19 cellular contexts compared by ENCODE assay signal in the genomic region with DNA sequence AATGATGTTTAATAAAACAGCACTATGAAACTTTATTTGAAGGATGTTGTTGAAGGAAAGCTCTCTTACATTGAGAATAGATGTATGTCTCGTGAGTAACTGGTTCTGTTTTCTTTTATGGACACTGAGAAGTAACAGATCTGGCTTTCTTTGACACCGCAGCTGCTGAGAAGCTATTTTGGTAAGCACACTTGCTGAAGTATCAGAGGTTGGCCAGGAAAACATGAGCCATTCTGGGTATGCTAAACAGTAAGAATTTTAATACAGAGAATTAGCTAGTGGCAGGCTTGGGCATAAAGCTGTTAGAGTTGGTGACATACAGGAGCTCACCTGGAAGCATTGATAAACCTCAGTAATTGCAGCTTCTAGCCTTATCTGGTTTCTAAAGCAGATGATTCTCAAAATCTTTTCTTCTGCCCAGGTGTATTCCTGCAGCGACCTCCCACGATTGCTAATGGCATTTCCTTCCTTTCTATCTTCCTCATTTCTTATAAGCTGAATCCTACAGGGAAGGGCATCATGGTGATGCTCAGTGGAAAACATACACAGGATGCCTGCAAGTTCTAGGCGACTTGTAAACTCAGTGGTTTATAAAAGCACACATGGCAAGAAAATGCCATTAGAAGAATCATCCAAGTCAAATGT.
"Had no signal": no experiment of that assay in that cellular context is flagged by ENCODE, and none has a peak within 500 bp of the region (broad histone marks: within the 10 kb centered on the region; RNA-seq: fewer than 3 reads in every experiment).

No MANE protein-coding gene starts in this region.

- H3K27me3 Mint-ChIP-seq: progenitor cell of endocrine pancreas had no signal

- H3K36me3 Mint-ChIP-seq: naive thymus-derived CD4-positive, alpha-beta T cell; neural progenitor cell had no signal

- ATAC-seq: gastrocnemius medialis; heart right ventricle; naive thymus-derived CD4-positive, alpha-beta T cell; pancreas; right cardiac atrium had no signal

- H3K27ac ChIP-seq: epithelial cell of prostate, esophagus muscularis mucosa, gastrocnemius medialis, heart right ventricle, neural progenitor cell, pancreas had no signal

- H3K9ac ChIP-seq: neural progenitor cell had no signal

- H3K4me3 ChIP-seq: esophagus muscularis mucosa, gastrocnemius medialis, heart right ventricle, neural progenitor cell, pancreas, smooth muscle cell had no signal

- H3K27me3 ChIP-seq: esophagus muscularis mucosa, gastrocnemius medialis, heart right ventricle, neural progenitor cell, pancreas had no signal

- H3K27ac Mint-ChIP-seq: naive thymus-derived CD4-positive, alpha-beta T cell; neural progenitor cell; progenitor cell of endocrine pancreas had no signal

- H3K4me1 Mint-ChIP-seq: naive thymus-derived CD4-positive, alpha-beta T cell; neural progenitor cell had no signal

- H3K4me1 ChIP-seq: esophagus muscularis mucosa, gastrocnemius medialis, heart right ventricle, neural progenitor cell, pancreas had no signal

- H3K9me3 ChIP-seq: esophagus muscularis mucosa, gastrocnemius medialis, pancreas had no signal

- H3K9me3 Mint-ChIP-seq: neural progenitor cell had no signal

- H3K36me3 ChIP-seq: esophagus muscularis mucosa, gastrocnemius medialis, heart right ventricle, neural progenitor cell, pancreas had no signal

- H3K4me2 ChIP-seq: neural progenitor cell, smooth muscle cell had no signal

- H3K4me3 Mint-ChIP-seq: naive thymus-derived CD4-positive, alpha-beta T cell; neural progenitor cell had no signal

- DNase-seq: cortex of kidney; effector memory CD4-positive, alpha-beta T cell; gastrocnemius medialis; heart right ventricle; hypothalamus; kidney glomerular epithelial cell; mesendoderm; naive thymus-derived CD4-positive, alpha-beta T cell; occipital lobe; pancreas; right cardiac atrium; stimulated activated CD4-positive, alpha-beta T cell treated with anti-CD3 and anti-CD28 coated beads, Interleukin-2, amount 100 ng/mL, for 48 hours; stimulated activated naive CD4-positive, alpha-beta T cell treated with Interleukin-2 at 50 U/mL for 16 hours; trophoblast cell had no signal
